Comparison of ENCODE assay signal across 8 cellular contexts in the genomic region with DNA sequence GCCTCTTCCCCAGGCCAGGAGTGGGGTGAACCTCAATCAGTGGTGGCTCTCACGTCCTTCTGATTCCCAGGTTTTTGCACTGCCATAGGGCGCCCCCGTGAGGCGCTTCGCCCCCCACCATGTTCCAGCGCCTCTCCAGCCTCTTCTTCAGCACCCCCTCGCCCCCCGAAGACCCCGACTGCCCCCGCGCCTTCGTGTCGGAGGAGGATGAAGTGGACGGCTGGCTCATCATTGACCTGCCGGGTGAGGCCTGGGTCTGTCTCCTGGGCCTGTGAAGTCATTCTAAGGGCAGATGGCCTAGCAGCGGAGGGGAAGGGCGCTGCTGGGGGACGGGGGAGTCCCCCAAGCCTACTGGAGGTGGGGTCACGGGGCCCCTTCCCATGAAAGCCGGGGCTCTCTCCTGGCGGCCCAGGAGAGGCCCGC. TPM values are rescaled to one million over a fixed set of nuclear protein-coding genes. Genes with fewer than 3 reads are reported as not detected.
DNase-seq lines count a peak whose midpoint lies in the region; ATAC-seq and TF ChIP-seq lines count a peak whose summit lies in the region.

No MANE protein-coding gene starts in this region.

- peak; percentile 56 for TF ChIP-seq CTCF in AG09309 (IDR thresholded peaks at IDR 0.05; ENCODE audit: control insufficient read depth, insufficient read depth, low read depth, low read length, missing control alignments)
- TF ChIP-seq CTCF in brain microvascular endothelial cell (IDR thresholded peaks at IDR 0.05; ENCODE audit: low read depth, low read length, missing control alignments), result peak; percentile 74

- no peak for DNase-seq in AG09309 (ENCODE audit: low read depth)
- DNase-seq in Jurkat, Clone E6-1 (ENCODE audit: low read depth, low spot score), result no peak
- DNase-seq in T-helper 2 cell, result peak in 4 of 5 experiments; percentile 22 to 63 (median 36)
- no peak for DNase-seq in brain microvascular endothelial cell
- DNase-seq in inferior parietal cortex (ENCODE audit: extremely low spot score), result peak; percentile 42
- DNase-seq in stimulated activated CD4-positive, alpha-beta T cell treated with anti-CD3 and anti-CD28 coated beads, Interleukin-12 subunit alpha, Interleukin-12 subunit beta, amount 100 ng/mL, for 4 hours, result peak; percentile 44

- in situ Hi-C loops in brain microvascular endothelial cell (cut with HindIII; ENCODE audit: low pct_ligation_motif_present, low sequenced_read_pairs), result no loop called here

- no peaks in the 10 kb centered on the region for H3K27me3 ChIP-seq in brain microvascular endothelial cell (replicated peaks)

- no peak overlapping the region for H3K27ac ChIP-seq in brain microvascular endothelial cell

- no peaks in the 10 kb centered on the region for H3K36me3 ChIP-seq in brain microvascular endothelial cell (replicated peaks)

- ATAC-seq in GM18907 (IDR thresholded peaks at IDR 0.05; ENCODE audit: unreplicated experiment) (peak; percentile 14), HG02571 (IDR thresholded peaks at IDR 0.05; ENCODE audit: unreplicated experiment) (no peak)

- H3K4me3 ChIP-seq in AG09309 (ENCODE audit: control insufficient read depth, low read depth, low read length) (peak overlapping the region; percentile 75), brain microvascular endothelial cell (ENCODE audit: low read depth, low read length) (peak overlapping the region; percentile 67)
- peak overlapping the region; percentile 74 for H3K4me3 ChIP-seq in Jurkat, Clone E6-1 (ENCODE audit: low read length)

RNA-seq across cellular contexts. Expression of a gene that starts 4.5 kb away (rescaled TPM):
- 6.5 TPM for polyA plus RNA-seq in Jurkat, Clone E6-1 (2012; ENCODE audit: insufficient read depth, insufficient read length)

RNA-seq across cellular contexts. Expression of a gene that starts 31.7 kb away (rescaled TPM):
- polyA plus RNA-seq in Jurkat, Clone E6-1 (2012; ENCODE audit: insufficient read depth, insufficient read length), result 45.2 TPM

Comparison
In these comparisons a context has a peak if more than half of its experiments do, and no peak if none do; other contexts are left out.
1. DNase-seq: peak in T-helper 2 cell (4 of 5), inferior parietal cortex (single experiment) and stimulated activated CD4-positive, alpha-beta T cell treated with anti-CD3 and anti-CD28 coated beads, Interleukin-12 subunit alpha, Interleukin-12 subunit beta, amount 100 ng/mL, for 4 hours (single experiment); none in AG09309 (single experiment), Jurkat, Clone E6-1 (single experiment) and brain microvascular endothelial cell (single experiment).
2. Peak in every context shown above with its lines, with median percentiles within 50 percentile points of each other: H3K4me3 ChIP-seq.